18 cellular contexts compared by ENCODE assay signal in genomic region chr3:125112981-125113380, GRCh38.
"Had no signal": no experiment of that assay in that cellular context is flagged by ENCODE, and none has a peak within 500 bp of the region (broad histone marks: within the 10 kb centered on the region; RNA-seq: fewer than 3 reads in every experiment).

No MANE protein-coding gene starts in this region.

- H3K4me2 ChIP-seq: SK-N-SH had no signal

- H3K9ac ChIP-seq: SK-N-SH had no signal

- DNase-seq: KBM-7, MV-4-11, NCI-H1048, NCI-H1105, NCI-H1417, NCI-H1436 treated with DMSO at 0.1 percent for 48 hours, NCI-H1694, NCI-H187 treated with DMSO at 0.1 percent for 48 hours, NCI-H2029 treated with DMSO at 0.1 percent for 48 hours, NCI-H2171 treated with DMSO at 0.1 percent for 48 hours, NCI-H524, NCI-H526 treated with DMSO at 0.1 percent for 48 hours, NCI-H774, SHP77, SK-N-SH, SW 1271 had no signal

- H3K27ac ChIP-seq: HL-60, RWPE1 had no signal

- H3K9me3 ChIP-seq: SK-N-SH had no signal
